Comparison of ENCODE assay signal across 1 cellular context in genomic region chr1:173020138-173020742, GRCh38.
A peak's percentile ranks its signal among the peaks of the same experiment; 100 is the strongest.
TF ChIP-seq lines count a peak whose summit lies in the region.

No MANE protein-coding gene starts in this region.

TF ChIP-seq in GM12878, 131 proteins besides CTCF, POLR2A, EP300 and RAD21 (continued from another document and continues in another):
- TF ChIP-seq ZBTB40 (IDR thresholded peaks at IDR 0.05; ENCODE audit: borderline replicate concordance): no peak
- TF ChIP-seq SIN3A (IDR thresholded peaks at IDR 0.05; ENCODE audit: low read depth, low read length): no peak
- no peak for TF ChIP-seq ZBTB4 (CRISPR knock-in tag; IDR thresholded peaks at IDR 0.05)
- TF ChIP-seq SKIL (IDR thresholded peaks at IDR 0.05; ENCODE audit: low read depth, poor library complexity, severe bottlenecking): peak; percentile 30
- TF ChIP-seq RFX5 (IDR thresholded peaks at IDR 0.05; ENCODE audit: low read depth, low read length): no peak
- no peak for TF ChIP-seq USF1 (IDR thresholded peaks at IDR 0.05; ENCODE audit: borderline replicate concordance, extremely low read length, insufficient read depth, low read depth, low read length)
- no peak for TF ChIP-seq KDM1A (IDR thresholded peaks at IDR 0.05; ENCODE audit: borderline replicate concordance)
- TF ChIP-seq ZNF24 (IDR thresholded peaks at IDR 0.05): no peak
- TF ChIP-seq BCL3 (IDR thresholded peaks at IDR 0.05; ENCODE audit: borderline replicate concordance, insufficient read depth, low read depth, low read length, poor library complexity, severe bottlenecking): no peak
- TF ChIP-seq ZSCAN29 (IDR thresholded peaks at IDR 0.05): no peak
- no peak for TF ChIP-seq TARDBP (IDR thresholded peaks at IDR 0.05; ENCODE audit: borderline replicate concordance)
- no peak for TF ChIP-seq RB1 (IDR thresholded peaks at IDR 0.05; ENCODE audit: borderline replicate concordance)
- peak; percentile 74 for TF ChIP-seq IRF4 (IDR thresholded peaks at IDR 0.05; ENCODE audit: low read depth, low read length)
- TF ChIP-seq RCOR1 (conservative IDR thresholded peaks at IDR 0.05; ENCODE audit: low read depth, low read length): no peak
- no peak for TF ChIP-seq ZNF384 (IDR thresholded peaks at IDR 0.05; ENCODE audit: borderline replicate concordance, low read depth, low read length)
- TF ChIP-seq MTA3 (IDR thresholded peaks at IDR 0.05; ENCODE audit: borderline replicate concordance, low read length): no peak
- peak; percentile 4; the same call in 1 of the 2 replicates for TF ChIP-seq SMC3 (IDR thresholded peaks at IDR 0.05; ENCODE audit: borderline replicate concordance, low read length)
- no peak for TF ChIP-seq NR2C1 (IDR thresholded peaks at IDR 0.05)
- TF ChIP-seq GATAD2B (conservative IDR thresholded peaks at IDR 0.05; ENCODE audit: low read depth): no peak
- no peak for TF ChIP-seq PAX8 (IDR thresholded peaks at IDR 0.05)
- TF ChIP-seq YY1 (IDR thresholded peaks at IDR 0.05; ENCODE audit: low read depth, low read length): no peak
- peak; percentile 61 for TF ChIP-seq RUNX3 (IDR thresholded peaks at IDR 0.05; ENCODE audit: low read length)
- TF ChIP-seq LARP7 (IDR thresholded peaks at IDR 0.05): no peak
- TF ChIP-seq PKNOX1 (IDR thresholded peaks at IDR 0.05): peak; percentile 30; the same call in 1 of the 2 replicates
- no peak for TF ChIP-seq NRF1 (conservative IDR thresholded peaks at IDR 0.05; ENCODE audit: low read depth, low read length)
- TF ChIP-seq RELB (IDR thresholded peaks at IDR 0.05; ENCODE audit: low read depth): no peak
- TF ChIP-seq SMAD5 (IDR thresholded peaks at IDR 0.05; ENCODE audit: low read depth): no peak
- no peak for TF ChIP-seq RBBP5 (conservative IDR thresholded peaks at IDR 0.05)
- TF ChIP-seq KLF5 (IDR thresholded peaks at IDR 0.05; ENCODE audit: partially characterized antibody): no peak
- no peak for TF ChIP-seq ZZZ3 (IDR thresholded peaks at IDR 0.05; ENCODE audit: control insufficient read depth, insufficient read length, low read depth)
- 0 out of 2 replicates have a peak, but pooled peaks have one; percentile 23 for TF ChIP-seq MXI1 (IDR thresholded peaks at IDR 0.05; ENCODE audit: low read depth, low read length)
- no peak for TF ChIP-seq TCF7 (IDR thresholded peaks at IDR 0.05; ENCODE audit: borderline replicate concordance)
- TF ChIP-seq STAT1 (conservative IDR thresholded peaks at IDR 0.05): no peak
- peak; percentile 70 for TF ChIP-seq CREM (IDR thresholded peaks at IDR 0.05; ENCODE audit: low read depth)
- no peak for TF ChIP-seq ZBTB33 (IDR thresholded peaks at IDR 0.05)
- 0 out of 2 replicates have a peak, but pooled peaks have one; percentile 57 for TF ChIP-seq BCL11A (IDR thresholded peaks at IDR 0.05; ENCODE audit: low read depth, low read length)
- no peak for TF ChIP-seq NFYA (IDR thresholded peaks at IDR 0.05; ENCODE audit: borderline replicate concordance, low read depth, low read length)
- TF ChIP-seq ASH2L (IDR thresholded peaks at IDR 0.05; ENCODE audit: borderline replicate concordance, low read depth): no peak
- TF ChIP-seq ATF7 (IDR thresholded peaks at IDR 0.05; ENCODE audit: low read depth): peak; percentile 60
- TF ChIP-seq CEBPB (IDR thresholded peaks at IDR 0.05; ENCODE audit: borderline replicate concordance in 1 of 2, low read depth in 2 of 2, low read length in 2 of 2): no peak
- TF ChIP-seq DPF2 (IDR thresholded peaks at IDR 0.05): peak; percentile 55
- no peak for TF ChIP-seq HDAC2 (IDR thresholded peaks at IDR 0.05)
- TF ChIP-seq MTA2 (IDR thresholded peaks at IDR 0.05; ENCODE audit: low read depth): peak; percentile 69
- no peak for TF ChIP-seq HSF1 (IDR thresholded peaks at IDR 0.05; ENCODE audit: low read depth, low read length)
